Comparison of ENCODE assay signal across 8 cellular contexts in genomic region chr12:26122681-26123481, GRCh38. TPM values are rescaled to one million over a fixed set of nuclear protein-coding genes. Genes with fewer than 3 reads are reported as not detected.
DNase-seq lines count a peak whose midpoint lies in the region; ATAC-seq and TF ChIP-seq lines count a peak whose summit lies in the region.

No MANE protein-coding gene starts in this region.

- DNase-seq in Caki2 (ENCODE audit: low read depth) (peak; percentile 70), GM23248 (peak; percentile 87), NCI-H748 (lab: John Stamatoyannopoulos, UW; ENCODE audit: unreplicated experiment) (peak; percentile 57), adrenal gland (peak; percentile 68 to 86 (median 77)), heart left ventricle (peak; percentile 56 to 79 (median 70)), osteoblast (ENCODE audit: insufficient read length, low spot score, missing footprints) (peak; percentile 96), epidermal melanocyte (ENCODE audit: insufficient read length, low spot score) (no peak)

- no peaks in the 10 kb centered on the region for H4K20me1 ChIP-seq in GM23248 (ENCODE audit: insufficient read depth)
- no peaks in the 10 kb centered on the region for H4K20me1 ChIP-seq in osteoblast (ENCODE audit: insufficient read depth, low read length)

- no peaks in the 10 kb centered on the region for H3K9me3 ChIP-seq in GM23248 (ENCODE audit: low read depth)
- no peaks in the 10 kb centered on the region for H3K9me3 ChIP-seq in adrenal gland (replicated peaks in 1 of 3)
- H3K9me3 ChIP-seq in heart left ventricle, result no peaks in the 10 kb centered on the region
- no peaks in the 10 kb centered on the region for H3K9me3 ChIP-seq in osteoblast (ENCODE audit: low read depth, low read length)

- intact Hi-C loops in adrenal gland (cut with DNase I) (loop anchor here in 1 of 2 donors (10.0 kb wide), 1 partner anchor 152 kb away; no protein-coding TSS in a partner anchor), heart left ventricle (cut with DNase I) (loop anchor here in 7 of 10 donors (5.0 to 10.0 kb wide), 9 partner anchors 72 to 532 kb away; partner anchors contain the start of gene SSPN (in 3 of the 7))

- H3K4me3 ChIP-seq in GM23248 (peak overlapping the region; percentile 74), adrenal gland (peak overlapping the region in 3 of 4 donors; percentile 25 to 74 (median 50)), heart left ventricle (peak overlapping the region; percentile 44 to 84 (median 68)), osteoblast (ENCODE audit: insufficient read depth, low read length) (peak overlapping the region; percentile 70)

- H3K27ac ChIP-seq in GM23248 (peak overlapping the region; percentile 84), adrenal gland (peak overlapping the region; percentile 37 to 99 (median 94)), heart left ventricle (peak overlapping the region; percentile 45 to 98 (median 92)), osteoblast (ENCODE audit: low read depth, low read length) (peak overlapping the region; percentile 62)

- TF ChIP-seq CTCF in adrenal gland (IDR thresholded peaks at IDR 0.05), result peak in 3 of 6 experiments; percentile 13 to 26 (median 15)
- TF ChIP-seq CTCF in heart left ventricle (IDR thresholded peaks at IDR 0.05), result peak in 8 of 12 donors; percentile 10 to 54 (median 34)
- TF ChIP-seq CTCF in osteoblast (IDR thresholded peaks at IDR 0.05; ENCODE audit: extremely low read depth, low read depth, low read length), result peak; percentile 43

- H3K36me3 ChIP-seq in GM23248 (ENCODE audit: low read depth), result no peaks in the 10 kb centered on the region
- H3K36me3 ChIP-seq in adrenal gland (replicated peaks in 1 of 2), result no peaks in the 10 kb centered on the region
- H3K36me3 ChIP-seq in heart left ventricle, result no peaks in the 10 kb centered on the region
- no peaks in the 10 kb centered on the region for H3K36me3 ChIP-seq in osteoblast (ENCODE audit: insufficient read depth, low read length)

- no peaks in the 10 kb centered on the region for H3K9me2 ChIP-seq in GM23248 (ENCODE audit: insufficient read depth)

- TF ChIP-seq POLR2A in adrenal gland (IDR thresholded peaks at IDR 0.05) (peak; percentile 29 to 65), heart left ventricle (IDR thresholded peaks at IDR 0.05) (peak in 1 of 2 donors; percentile 5)

- H2AFZ ChIP-seq in GM23248 (peak overlapping the region; percentile 79), osteoblast (ENCODE audit: low read length) (peak overlapping the region; percentile 83)

- H3F3A ChIP-seq in GM23248 (ENCODE audit: insufficient read depth), result peaks cover 23% of the 10 kb centered on the region

- ATAC-seq in heart left ventricle (peak; percentile 8 to 19 (median 10)), HG03571 (IDR thresholded peaks at IDR 0.05; ENCODE audit: unreplicated experiment) (no peak)

- peaks cover 19% of the 10 kb centered on the region for H3K4me1 ChIP-seq in GM23248 (ENCODE audit: insufficient read depth)
- peaks cover 8 to 28% of the 10 kb centered on the region in 2 donors for H3K4me1 ChIP-seq in adrenal gland (replicated peaks in 1 of 2)
- peaks cover 0 to 44% (median 26%) of the 10 kb centered on the region in 12 donors for H3K4me1 ChIP-seq in heart left ventricle
- peaks cover 19% of the 10 kb centered on the region for H3K4me1 ChIP-seq in osteoblast (ENCODE audit: insufficient read depth, low read length)

- H3K4me2 ChIP-seq in GM23248 (ENCODE audit: unreplicated experiment), result peak overlapping the region; percentile 86
- H3K4me2 ChIP-seq in osteoblast (ENCODE audit: insufficient read depth, low read length), result peak overlapping the region; percentile 97

- H3K27me3 ChIP-seq in GM23248 (replicated peaks; ENCODE audit: insufficient read depth) (no peaks in the 10 kb centered on the region), adrenal gland (no peaks in the 10 kb centered on the region), heart left ventricle (peaks cover 0 to 36% (median 0%) of the 10 kb centered on the region in 9 donors), osteoblast (ENCODE audit: insufficient read depth, low read length) (peaks cover 11% of the 10 kb centered on the region)

- H3K79me2 ChIP-seq in GM23248 (ENCODE audit: insufficient read depth) (no peaks in the 10 kb centered on the region), osteoblast (ENCODE audit: insufficient read depth, low read length) (no peaks in the 10 kb centered on the region)

- WGBS in GM23248 (ENCODE audit: low coverage in 1 of 2, low lambda C conversion rate in 2 of 2, missing lambda C conversion rate in 2 of 2), 2 experiments, result 1% methylated on average over 45 to 56 of the region's 69 CpGs
- 0 to 1% (median 1%) methylated on average over 17 to 69 of the region's 69 CpGs for WGBS in adrenal gland, 4 donors
- WGBS in heart left ventricle, 4 donors, result 0 to 1% (median 1%) methylated on average over 23 to 69 of the region's 69 CpGs

- in situ Hi-C loops in Caki2 (cut with HindIII; ENCODE audit: low pct_unique_long_range_greater_than_20kb, low sequenced_read_pairs) (no loop called here), GM23248 (cut with MboI) (no loop called here)

- peak overlapping the region; percentile 84 for H3K9ac ChIP-seq in GM23248

RNA-seq across cellular contexts. Expression of gene BHLHE41, which starts 2.0 kb away (rescaled TPM):
- total RNA-seq in Caki2 (2014; rRNA removed; shearing (Covaris generic); ENCODE audit: low replicate concordance), result 5.8 and 70.0 TPM in 2 replicates
- 0.76 and 1.6 TPM in 2 replicates for total RNA-seq in GM23248 (2014; rRNA removed; shearing (Covaris generic))
- polyA plus RNA-seq in GM23248 (2016; fragmentation: Nextera tagmentation; extraction: Ambion mirVana), result 1.3 and 1.7 TPM in 2 replicates
- 10 to 100 TPM in 7 of 8 donors, 1 to 10 TPM in 1; 9.9 to 62.9 (median 24.3) TPM for total RNA-seq in adrenal gland
- polyA plus RNA-seq in adrenal gland, result 10 to 100 TPM; 14.1 to 35.1 (median 15.4) TPM
- total RNA-seq in heart left ventricle, result 10 to 100 TPM in 7 of 9 donors, 1 to 10 TPM in 2; 8.3 to 66.0 (median 32.2) TPM
- polyA plus RNA-seq in heart left ventricle, result 1 to 10 TPM; 6.8 to 8.8 TPM
- 4.3 and 4.7 TPM in 2 replicates for total RNA-seq in osteoblast
